In genomic region chr2:201191132-201191875, GRCh38 we compare ENCODE assay signal across 10 cellular contexts. TPM values are rescaled to one million over a fixed set of nuclear protein-coding genes. Genes with fewer than 3 reads are reported as not detected.
DNase-seq lines count a peak whose midpoint lies in the region; ATAC-seq and TF ChIP-seq lines count a peak whose summit lies in the region.
"Had no signal": no experiment of that assay in that cellular context is flagged by ENCODE, and none has a peak within 500 bp of the region (broad histone marks: within the 10 kb centered on the region; RNA-seq: fewer than 3 reads in every experiment).

No MANE protein-coding gene starts in this region.

- H3K4me1 ChIP-seq in CD4-positive, alpha-beta memory T cell (ENCODE audit: insufficient read depth, low read length): peaks cover 98% of the 10 kb centered on the region
- H3K4me1 ChIP-seq in ovary (ENCODE audit: insufficient read depth): no peaks in the 10 kb centered on the region
- H3K4me1 ChIP-seq in prostate gland (replicated peaks): no peaks in the 10 kb centered on the region

- CTCF ChIA-PET in CD4-positive, alpha-beta memory T cell (lab: Charles Lee; ENCODE audit: partially characterized antibody): interaction anchor here (2.3 to 8.0 kb wide), 3 partner anchors 9 to 42 kb away, joined by 9 to 125 read pairs (median 27); partner anchors contain the start of gene CASP10
- CTCF ChIA-PET in activated CD8-positive, alpha-beta T cell treated with anti-CD3 and anti-CD28 coated beads for 36 hours (lab: Charles Lee): interaction anchor here (0.8 to 7.5 kb wide), 6 partner anchors 8 to 290 kb away, joined by 3 to 97 read pairs (median 4); partner anchors contain the start of gene CASP10

- 30 to 44% (median 43%) methylated on average over 4 of the region's 4 CpGs for WGBS in ovary, 3 donors
- WGBS in prostate gland: 66% methylated on average over 4 of the region's 4 CpGs

- TF ChIP-seq CTCF in activated CD8-positive, alpha-beta T cell treated with anti-CD3 and anti-CD28 coated beads for 36 hours (IDR thresholded peaks at IDR 0.05): no peak
- no peak for TF ChIP-seq CTCF in ovary (IDR thresholded peaks at IDR 0.05)
- TF ChIP-seq CTCF in prostate gland (IDR thresholded peaks at IDR 0.05): no peak

- peak overlapping the region in 1 of 2 donors; percentile 21 for H3K4me3 ChIP-seq in CD4-positive, alpha-beta memory T cell (ENCODE audit: low read length in 2 of 2)
- H3K4me3 ChIP-seq in ovary (no peak overlapping the region), prostate gland (no peak overlapping the region)

- H3K27me3 ChIP-seq in CD4-positive, alpha-beta memory T cell (ENCODE audit: insufficient read depth, low read length): no peaks in the 10 kb centered on the region
- no peaks in the 10 kb centered on the region for H3K27me3 ChIP-seq in ovary
- H3K27me3 ChIP-seq in prostate gland (replicated peaks; ENCODE audit: insufficient read depth): no peaks in the 10 kb centered on the region

- DNase-seq in CD4-positive, alpha-beta memory T cell: peak; percentile 41 to 59 (median 51)
- no peak for DNase-seq in activated CD8-positive, alpha-beta T cell treated with anti-CD3 and anti-CD28 coated beads for 36 hours
- DNase-seq in left kidney (ENCODE audit: low read depth, low spot score): peak; percentile 36
- no peak for DNase-seq in NCI-H1436 (lab: John Stamatoyannopoulos, UW)
- no peak for DNase-seq in ovary
- DNase-seq in mesenteric fat pad (ENCODE audit: low spot score): no peak
- no peak for DNase-seq in prostate gland (ENCODE audit: low spot score)
- DNase-seq: EL had no signal

- no peaks in the 10 kb centered on the region for H3K9me3 ChIP-seq in CD4-positive, alpha-beta memory T cell (ENCODE audit: control insufficient read depth in 1 of 2, low read length in 2 of 2)
- H3K9me3 ChIP-seq in ovary: no peaks in the 10 kb centered on the region
- H3K9me3 ChIP-seq in prostate gland: no peaks in the 10 kb centered on the region

- H3K36me3 ChIP-seq in CD4-positive, alpha-beta memory T cell (ENCODE audit: insufficient read depth, low read length): peaks cover 17% of the 10 kb centered on the region
- H3K36me3 ChIP-seq in ovary: no peaks in the 10 kb centered on the region
- H3K36me3 ChIP-seq in prostate gland: no peaks in the 10 kb centered on the region

- peaks cover 58 to 59% of the 10 kb centered on the region in 2 donors for H3K36me3 Mint-ChIP-seq in CD4-positive, alpha-beta memory T cell
- H3K36me3 Mint-ChIP-seq in activated CD8-positive, alpha-beta T cell treated with anti-CD3 and anti-CD28 coated beads for 36 hours (ENCODE audit: low read depth): peaks cover 67% of the 10 kb centered on the region

- TF ChIP-seq POLR2A in ovary (IDR thresholded peaks at IDR 0.05): no peak
- no peak for TF ChIP-seq POLR2A in prostate gland (IDR thresholded peaks at IDR 0.05)

- POLR2A ChIA-PET in CD4-positive, alpha-beta memory T cell (lab: Charles Lee; ENCODE audit: partially characterized antibody): interaction anchor here (0.6 to 5.4 kb wide), 9 partner anchors 8 to 260 kb away, joined by 3 to 61 read pairs (median 6); partner anchors contain the start of genes CASP10, CFLAR, STRADB and TRAK2
- POLR2A ChIA-PET in activated CD8-positive, alpha-beta T cell treated with anti-CD3 and anti-CD28 coated beads for 36 hours (lab: Charles Lee): interaction anchor here (0.6 to 1.7 kb wide), 5 partner anchors 8 to 74 kb away, joined by 3 to 6 read pairs (median 3); partner anchors contain the start of gene CASP10

- ATAC-seq in HG02678 (IDR thresholded peaks at IDR 0.05; ENCODE audit: unreplicated experiment): peak; percentile 57
- ATAC-seq in activated CD8-positive, alpha-beta T cell treated with anti-CD3 and anti-CD28 coated beads for 36 hours: peak; percentile 66
- ATAC-seq: HCT116 had no signal

- peaks cover 0 to 3% (median 0%) of the 10 kb centered on the region in 8 donors for H3K9me3 Mint-ChIP-seq in CD4-positive, alpha-beta memory T cell
- peaks cover 2% of the 10 kb centered on the region for H3K9me3 Mint-ChIP-seq in activated CD8-positive, alpha-beta T cell treated with anti-CD3 and anti-CD28 coated beads for 36 hours

- H3K27me3 Mint-ChIP-seq in CD4-positive, alpha-beta memory T cell: no peaks in the 10 kb centered on the region
- H3K27me3 Mint-ChIP-seq in activated CD8-positive, alpha-beta T cell treated with anti-CD3 and anti-CD28 coated beads for 36 hours: no peaks in the 10 kb centered on the region

- peak overlapping the region; percentile 45 for H3K27ac ChIP-seq in CD4-positive, alpha-beta memory T cell (ENCODE audit: low read depth, low read length)
- H3K27ac ChIP-seq in ovary: no peak overlapping the region
- no peak overlapping the region for H3K27ac ChIP-seq in prostate gland

- H3K4me3 Mint-ChIP-seq in CD4-positive, alpha-beta memory T cell: peak overlapping the region; percentile 68 to 81 (median 76)
- no peak overlapping the region for H3K4me3 Mint-ChIP-seq in activated CD8-positive, alpha-beta T cell treated with anti-CD3 and anti-CD28 coated beads for 36 hours

- H3K27ac Mint-ChIP-seq in CD4-positive, alpha-beta memory T cell: peak overlapping the region; percentile 77 to 95 (median 92)
- peak overlapping the region; percentile 70 for H3K27ac Mint-ChIP-seq in activated CD8-positive, alpha-beta T cell treated with anti-CD3 and anti-CD28 coated beads for 36 hours

- H3K4me1 Mint-ChIP-seq in CD4-positive, alpha-beta memory T cell: peaks cover 53 to 96% (median 72%) of the 10 kb centered on the region in 4 donors
- H3K4me1 Mint-ChIP-seq in activated CD8-positive, alpha-beta T cell treated with anti-CD3 and anti-CD28 coated beads for 36 hours (ENCODE audit: low read depth): peaks cover 76% of the 10 kb centered on the region

- intact Hi-C loops in CD4-positive, alpha-beta memory T cell (cut with micrococcal nuclease): no loop called here
- intact Hi-C loops in activated CD8-positive, alpha-beta T cell treated with anti-CD3 and anti-CD28 coated beads for 36 hours (cut with micrococcal nuclease): no loop called here
- intact Hi-C loops in ovary (cut with DNase I): no loop called here
- intact Hi-C loops in prostate gland (cut with DNase I): no loop called here

- TF ChIP-seq EP300 in ovary (IDR thresholded peaks at IDR 0.05): no peak

RNA-seq across cellular contexts. Expression of gene CASP10, which starts 8.4 kb away (rescaled TPM):
- 10 to 100 TPM; 30.6 to 36.6 TPM for total RNA-seq in CD4-positive, alpha-beta memory T cell
- 10 to 100 TPM; 15.3 to 15.5 TPM for polyA plus RNA-seq in CD4-positive, alpha-beta memory T cell
- 10 to 100 TPM; 18.3 to 22.6 TPM for total RNA-seq in activated CD8-positive, alpha-beta T cell treated with anti-CD3 and anti-CD28 coated beads for 36 hours
- total RNA-seq in ovary: 10 to 100 TPM in 1 of 7 donors, 1 to 10 TPM in 6; 2.1 to 19.0 (median 3.8) TPM
- polyA plus RNA-seq in ovary: 1 to 10 TPM; 2.4 to 7.8 TPM
- total RNA-seq in mesenteric fat pad: 10.7 TPM
- total RNA-seq in prostate gland: 1 to 10 TPM; 1.7 to 9.8 TPM

Comparison
In these comparisons a context has a peak if more than half of its experiments do, and no peak if none do; other contexts are left out.
1. DNase-seq: peak in CD4-positive, alpha-beta memory T cell (5 of 5) and left kidney (single experiment); none in activated CD8-positive, alpha-beta T cell treated with anti-CD3 and anti-CD28 coated beads for 36 hours (single experiment), NCI-H1436 (single experiment), ovary (0 of 5), mesenteric fat pad (single experiment) and prostate gland (single experiment).